8 cellular contexts compared by ENCODE assay signal in the genomic region with DNA sequence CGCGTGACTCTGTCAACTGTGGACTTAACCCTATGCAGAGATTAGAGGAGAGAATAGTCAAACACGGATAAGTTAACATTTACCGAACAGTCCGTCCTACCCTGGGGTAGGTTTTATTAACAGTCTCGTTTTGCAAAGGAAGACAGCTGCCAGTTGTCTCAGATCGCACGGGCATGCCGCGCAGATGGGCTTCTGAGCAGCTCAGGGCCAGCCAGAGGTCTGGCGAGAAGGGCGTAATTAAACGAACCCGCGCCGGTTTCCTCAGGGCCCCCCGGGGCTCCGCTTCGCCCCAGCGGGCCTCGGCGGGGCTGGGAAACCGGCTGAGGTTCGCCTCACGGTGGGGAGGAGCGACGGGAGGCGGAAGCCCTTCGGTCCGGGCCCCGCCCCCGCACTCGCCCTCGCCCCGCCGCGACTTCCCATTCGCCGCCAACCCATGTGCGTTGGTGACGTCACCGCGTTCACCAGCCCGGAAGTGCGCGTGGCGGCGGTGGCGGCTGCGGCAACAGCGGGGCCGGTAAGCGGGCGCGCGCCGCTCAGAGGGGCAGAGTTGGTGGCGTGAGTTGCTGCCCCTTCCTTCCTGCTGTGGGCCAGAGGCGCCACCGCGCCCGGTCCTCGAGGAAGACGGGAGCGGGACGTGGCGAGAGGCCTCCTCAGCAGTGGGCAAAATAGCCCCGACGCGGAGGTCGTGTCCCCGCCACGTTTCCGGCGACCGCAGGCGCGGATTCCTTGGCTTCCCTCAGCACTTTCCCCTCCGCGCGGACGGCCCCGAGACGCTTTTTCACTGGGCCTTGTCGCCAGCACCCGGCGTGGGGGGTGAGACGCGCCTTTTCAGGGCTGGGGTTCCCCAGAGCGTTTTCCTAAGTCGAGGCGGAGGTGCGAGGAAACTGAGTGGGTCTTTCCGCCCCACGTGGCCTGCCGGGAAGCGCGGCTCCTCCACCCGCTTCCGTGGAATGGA. TPM values are rescaled to one million over a fixed set of nuclear protein-coding genes. Genes with fewer than 3 reads are reported as not detected.
DNase-seq lines count a peak whose midpoint lies in the region; ATAC-seq and TF ChIP-seq lines count a peak whose summit lies in the region.

A gene (plus strand): TSS at position 464 of the 955 bp plus-strand sequence. CDS start 2,101 bp downstream, outside the sequence.

- H3K27me3 Mint-ChIP-seq in IgD-negative memory B cell, result no peaks in the 10 kb centered on the region

- H3K27me3 ChIP-seq in PC-3 (ENCODE audit: low read length), result no peaks in the 10 kb centered on the region

- H3K27ac ChIP-seq in PC-3 (ENCODE audit: low read length) (peak within 1 kb of the TSS; percentile 66), epithelial cell of prostate (peak within 1 kb of the TSS; percentile 74)

- H3K9me3 Mint-ChIP-seq in IgD-negative memory B cell, result no peaks in the 10 kb centered on the region

- POLR2A ChIA-PET in PC-3 (lab: Charles Lee; ENCODE audit: unreplicated experiment), result no interaction called here

- peaks cover 44% of the 10 kb centered on the region for H3K79me2 ChIP-seq in PC-3 (ENCODE audit: low read length)

- TF ChIP-seq CTCF in PC-3 (conservative IDR thresholded peaks at IDR 0.05; ENCODE audit: low read depth, low read length), result no peak
- no peak for TF ChIP-seq CTCF in mucosa of descending colon (IDR thresholded peaks at IDR 0.05)

- peak within 1 kb of the TSS; percentile 91 to 99 (median 97) for H3K27ac Mint-ChIP-seq in IgD-negative memory B cell

- peak; percentile 70 for DNase-seq in DMS153 (lab: John Stamatoyannopoulos, UW)
- DNase-seq in PC-3, result peak; percentile 92
- DNase-seq in activated T-cell treated with anti-CD3 and anti-CD28 coated beads for 48 hours (ENCODE audit: low read depth), result peak; percentile 96
- peak; percentile 59 for DNase-seq in epithelial cell of prostate (ENCODE audit: low read depth, low spot score)
- peak; percentile 97 to 98 (median 98) for DNase-seq in mucosa of descending colon
- peak; percentile 91 to 94 for DNase-seq in stimulated activated CD8-positive, alpha-beta memory T cell treated with anti-CD3 and anti-CD28 coated beads, Interleukin-4, amount 100 ng/mL, for 1 hour (ENCODE audit: low read depth in 2 of 2, low spot score in 1 of 2)

- ATAC-seq in GM21576 (IDR thresholded peaks at IDR 0.05; ENCODE audit: unreplicated experiment) (peak; percentile 95), PC-3 (peak; percentile 95), mucosa of descending colon (peak; percentile 99)

- H3K4me3 ChIP-seq in PC-3 (ENCODE audit: low read length) (peak within 1 kb of the TSS; percentile 86), mucosa of descending colon (peak within 1 kb of the TSS; percentile 95)

- H3F3A ChIP-seq in PC-3 (ENCODE audit: low read length, unreplicated experiment), result no peaks in the 10 kb centered on the region

- H3K36me3 ChIP-seq in PC-3 (ENCODE audit: low read depth, low read length) (peaks cover 25% of the 10 kb centered on the region), mucosa of descending colon (ENCODE audit: low read depth) (no peaks in the 10 kb centered on the region)

- H3K9me3 ChIP-seq in PC-3 (ENCODE audit: low read length) (no peaks in the 10 kb centered on the region), mucosa of descending colon (no peaks in the 10 kb centered on the region)

- intact Hi-C loops in PC-3 (cut with micrococcal nuclease), result loop anchor here (2.0 to 10.0 kb wide), 2 partner anchors 52 to 1168 kb away; a partner anchor contains a TSS
- intact Hi-C loops in mucosa of descending colon (cut with DNase I, micrococcal nuclease), result no loop called here

- peaks cover 12 to 26% (median 22%) of the 10 kb centered on the region in 3 donors for H3K4me1 Mint-ChIP-seq in IgD-negative memory B cell

- peaks cover 5% of the 10 kb centered on the region for H3K36me3 Mint-ChIP-seq in IgD-negative memory B cell

- peak within 1 kb of the TSS; percentile 92 to 97 (median 96) for H3K4me3 Mint-ChIP-seq in IgD-negative memory B cell

- no peaks in the 10 kb centered on the region for H3K9me2 ChIP-seq in PC-3 (replicated peaks; ENCODE audit: low read length)

- CTCF ChIA-PET in PC-3 (lab: Charles Lee), result no interaction called here

- peaks cover 19% of the 10 kb centered on the region for H3K4me1 ChIP-seq in PC-3 (ENCODE audit: insufficient read depth, low read length)
- H3K4me1 ChIP-seq in mucosa of descending colon (ENCODE audit: low read depth), result peaks cover 7% of the 10 kb centered on the region

- H4K20me1 ChIP-seq in PC-3 (ENCODE audit: low read length), result no peaks in the 10 kb centered on the region

- H2AFZ ChIP-seq in PC-3 (ENCODE audit: low read length), result peak within 1 kb of the TSS; percentile 99

- peak within 1 kb of the TSS; percentile 97 for H3K9ac ChIP-seq in PC-3 (ENCODE audit: low read length)

- TSS peak; percentile 56 for BruUV-seq in PC-3 (replicated peaks; lab: Mats Ljungman, UMichigan)

- peak within 1 kb of the TSS; percentile 97 for H3K4me2 ChIP-seq in PC-3 (ENCODE audit: low read length)

RNA-seq across cellular contexts. Expression of the gene that starts here (rescaled TPM):
- polyA plus RNA-seq in IgD-negative memory B cell, result 21.0 TPM
- total RNA-seq in PC-3 (2014; rRNA removed), result 26.2 and 33.2 TPM in 2 replicates
- 10 to 100 TPM; 21.5 to 25.1 (median 24.3) TPM for total RNA-seq in mucosa of descending colon

Comparison
In these comparisons a context has a peak if more than half of its experiments do, and no peak if none do; other contexts are left out.
1. Peak in every context shown above with its lines: DNase-seq, ATAC-seq, H3K4me3 ChIP-seq and H3K27ac ChIP-seq.